In genomic region chr12:98745578-98746391, GRCh38 we compare ENCODE assay signal across 9 cellular contexts.
DNase-seq lines count a peak whose midpoint lies in the region; ATAC-seq and TF ChIP-seq lines count a peak whose summit lies in the region.
"Had no signal": no experiment of that assay in that cellular context is flagged by ENCODE, and none has a peak within 500 bp of the region (broad histone marks: within the 10 kb centered on the region; RNA-seq: fewer than 3 reads in every experiment).

No MANE protein-coding gene starts in this region.

- H3K9me3 Mint-ChIP-seq in memory B cell, result no peaks in the 10 kb centered on the region

- H3K27me3 ChIP-seq in NT2/D1 (ENCODE audit: insufficient read depth, insufficient read length) (peaks cover 31% of the 10 kb centered on the region), thymus (ENCODE audit: control insufficient read depth, insufficient read depth) (peaks cover 13% of the 10 kb centered on the region)
- H3K27me3 ChIP-seq: BLaER1 had no signal

- H3K27ac ChIP-seq in thymus (ENCODE audit: low read depth), result no peak overlapping the region
- H3K27ac ChIP-seq: BLaER1 had no signal

- WGBS in thymus, result 9% methylated on average over 54 of the region's 54 CpGs

- H3K36me3 Mint-ChIP-seq in memory B cell, result no peaks in the 10 kb centered on the region

- H3K36me3 ChIP-seq in NT2/D1 (ENCODE audit: insufficient read depth, insufficient read length, low read length) (no peaks in the 10 kb centered on the region), thymus (ENCODE audit: control insufficient read depth, insufficient read depth) (no peaks in the 10 kb centered on the region)

- no peak for TF ChIP-seq CTCF in choroid plexus epithelial cell (conservative IDR thresholded peaks at IDR 0.05; ENCODE audit: low read depth, low read length)

- ATAC-seq in memory B cell (ENCODE audit: low read depth), result peak; percentile 48

- H3K4me3 ChIP-seq in NT2/D1 (ENCODE audit: insufficient read length, low read depth) (peak overlapping the region; percentile 36), choroid plexus epithelial cell (ENCODE audit: low read depth, low read length) (peak overlapping the region; percentile 61), thymus (ENCODE audit: low read length) (peak overlapping the region; percentile 25)
- H3K4me3 ChIP-seq: BLaER1 had no signal

- peaks cover 25% of the 10 kb centered on the region for H3K27me3 Mint-ChIP-seq in memory B cell

- H3K4me3 Mint-ChIP-seq in memory B cell, result peak overlapping the region; percentile 74

- DNase-seq in NOMO-1 treated with DMSO at 0.1 percent for 48 hours (lab: John Stamatoyannopoulos, UW; ENCODE audit: unreplicated experiment), result peak; percentile 14
- DNase-seq in NOMO-1 treated with dmso at 0.1 percent for 144 hours (lab: John Stamatoyannopoulos, UW; ENCODE audit: unreplicated experiment), result no peak
- no peak for DNase-seq in NT2/D1 (ENCODE audit: low read depth, low spot score)
- DNase-seq in choroid plexus epithelial cell (ENCODE audit: low read depth), result peak; percentile 36
- peak in 1 of 2 donors; percentile 14 for DNase-seq in memory B cell (ENCODE audit: low spot score in 2 of 2)
- DNase-seq in T-helper 9 cell, result no peak
- no peak for DNase-seq in NCI-H748 (lab: John Stamatoyannopoulos, UW; ENCODE audit: unreplicated experiment)

- no peak overlapping the region for H3K27ac Mint-ChIP-seq in memory B cell

- peak overlapping the region; percentile 68 for H3K9ac ChIP-seq in NT2/D1 (ENCODE audit: insufficient read length, low read depth)
- H3K9ac ChIP-seq: BLaER1 had no signal

- peaks cover 15% of the 10 kb centered on the region for H3K4me1 ChIP-seq in NT2/D1 (ENCODE audit: insufficient read depth, insufficient read length)
- no peaks in the 10 kb centered on the region for H3K4me1 ChIP-seq in thymus (ENCODE audit: control insufficient read depth, insufficient read depth, low read length)
- H3K4me1 ChIP-seq: BLaER1 had no signal

- H3K9me3 ChIP-seq in NT2/D1 (ENCODE audit: insufficient read depth, low read length) (no peaks in the 10 kb centered on the region), thymus (ENCODE audit: control insufficient read depth) (no peaks in the 10 kb centered on the region)
- H3K9me3 ChIP-seq: BLaER1 had no signal

- peaks cover 7% of the 10 kb centered on the region for H3K4me1 Mint-ChIP-seq in memory B cell

Comparison
In these comparisons a context has a peak if more than half of its experiments do, and no peak if none do; other contexts are left out.
1. DNase-seq: peak in NOMO-1 treated with DMSO at 0.1 percent for 48 hours (single experiment) and choroid plexus epithelial cell (single experiment); none in NOMO-1 treated with dmso at 0.1 percent for 144 hours (single experiment), NT2/D1 (single experiment), T-helper 9 cell (single experiment) and NCI-H748 (single experiment).
2. Peak in every context shown above with its lines, with median percentiles within 50 percentile points of each other: H3K4me3 ChIP-seq.